20 cellular contexts compared by ENCODE assay signal in the genomic region with DNA sequence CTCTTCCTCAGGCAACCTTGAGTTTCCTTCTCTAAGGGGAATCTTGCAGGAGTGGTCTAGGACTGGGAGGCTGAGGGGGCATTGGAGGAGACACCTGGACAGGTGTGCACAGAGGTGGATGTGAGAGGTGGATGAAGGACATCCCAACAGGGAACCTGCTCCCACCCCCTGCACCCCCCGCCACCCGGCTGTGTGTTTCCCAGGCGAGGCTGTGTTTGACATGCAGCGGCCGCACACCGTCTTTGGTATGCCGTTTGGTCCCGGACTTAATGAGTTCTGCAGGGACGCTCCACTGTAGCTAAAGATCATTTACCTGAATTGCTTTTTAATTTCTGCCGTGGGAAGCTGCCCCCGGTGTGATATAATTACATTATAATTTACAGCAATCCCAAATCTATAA.
DNase-seq lines count a peak whose midpoint lies in the region; ATAC-seq and TF ChIP-seq lines count a peak whose summit lies in the region.
"Had no signal": no experiment of that assay in that cellular context is flagged by ENCODE, and none has a peak within 500 bp of the region (broad histone marks: within the 10 kb centered on the region; RNA-seq: fewer than 3 reads in every experiment).

No MANE protein-coding gene starts in this region.

- TF ChIP-seq CTCF in GM23338 (conservative IDR thresholded peaks at IDR 0.05; ENCODE audit: low read depth in 2 of 2), result no peak
- no peak for TF ChIP-seq CTCF in HFFc6 (IDR thresholded peaks at IDR 0.05)
- TF ChIP-seq CTCF in lower lobe of right lung (IDR thresholded peaks at IDR 0.05), result no peak

- peaks cover 58% of the 10 kb centered on the region for H3K4me1 ChIP-seq in GM23338 (ENCODE audit: insufficient read depth)
- H3K4me1 ChIP-seq in lower lobe of right lung, result no peaks in the 10 kb centered on the region
- no peaks in the 10 kb centered on the region for H3K4me1 ChIP-seq in aorta (ENCODE audit: control insufficient read depth in 1 of 2, insufficient read depth in 2 of 2, low read length in 2 of 2)

- H3K4me3 Mint-ChIP-seq in GM23338, result no peak overlapping the region
- H3K4me3 Mint-ChIP-seq in HFFc6, result no peak overlapping the region; the same call in 1 of the 2 replicates
- H3K4me3 Mint-ChIP-seq: CD4-positive, CD25-positive, alpha-beta regulatory T cell; CD8-positive, alpha-beta memory T cell; H9 had no signal

- H3K27ac ChIP-seq in GM23338 (ENCODE audit: low read depth), result 0 out of 2 replicates have a peak overlapping the region, but pooled peaks have one; percentile 50
- no peak overlapping the region for H3K27ac ChIP-seq in lower lobe of right lung
- H3K27ac ChIP-seq in aorta (ENCODE audit: low read depth in 1 of 2, low read length in 2 of 2), result no peak overlapping the region
- H3K27ac ChIP-seq: HL-60 had no signal

- peaks cover 77% of the 10 kb centered on the region for H3K79me2 ChIP-seq in GM23338 (replicated peaks; ENCODE audit: insufficient read depth)

- no peak overlapping the region for H2AFZ ChIP-seq in GM23338

- WGBS in aorta, 2 donors, result 97% methylated on average over 11 of the region's 11 CpGs

- intact Hi-C loops in lower lobe of right lung (cut with DNase I), result no loop called here
- intact Hi-C loops in aorta (cut with DNase I), result no loop called here

- H3K27ac Mint-ChIP-seq in GM23338, result no peak overlapping the region
- 0 out of 2 replicates have a peak overlapping the region, but pooled peaks have one; percentile 31 for H3K27ac Mint-ChIP-seq in HFFc6
- H3K27ac Mint-ChIP-seq: CD4-positive, CD25-positive, alpha-beta regulatory T cell; CD8-positive, alpha-beta memory T cell; IgD-negative memory B cell had no signal

- H3F3A ChIP-seq in GM23338 (replicated peaks; ENCODE audit: low read depth), result peaks cover 3% of the 10 kb centered on the region; the same call in 1 of the 2 replicates

- H3K9me2 ChIP-seq in GM23338 (ENCODE audit: insufficient read depth), result no peaks in the 10 kb centered on the region

- H3K36me3 ChIP-seq in GM23338 (ENCODE audit: insufficient read depth), result no peaks in the 10 kb centered on the region
- no peaks in the 10 kb centered on the region for H3K36me3 ChIP-seq in lower lobe of right lung
- no peaks in the 10 kb centered on the region for H3K36me3 ChIP-seq in aorta (ENCODE audit: control insufficient read depth in 1 of 2, insufficient read depth in 2 of 2, low read length in 1 of 2)
- H3K36me3 ChIP-seq: BE2C had no signal

- no peaks in the 10 kb centered on the region for H3K9me3 Mint-ChIP-seq in GM23338
- H3K9me3 Mint-ChIP-seq in HFFc6, result no peaks in the 10 kb centered on the region
- H3K9me3 Mint-ChIP-seq: CD4-positive, CD25-positive, alpha-beta regulatory T cell; CD8-positive, alpha-beta memory T cell; H9; IgD-negative memory B cell had no signal

- H3K36me3 Mint-ChIP-seq in GM23338 (ENCODE audit: low read depth) (peaks cover 3% of the 10 kb centered on the region; the same call in 1 of the 3 replicates), HFFc6 (ENCODE audit: low read depth) (peaks cover 9% of the 10 kb centered on the region; the same call in 1 of the 2 replicates)
- H3K36me3 Mint-ChIP-seq: CD4-positive, CD25-positive, alpha-beta regulatory T cell; CD8-positive, alpha-beta memory T cell; IgD-negative memory B cell had no signal

- no peak for ATAC-seq in GM23338
- no peak for ATAC-seq in lower lobe of right lung
- no peak for ATAC-seq in aorta (ENCODE audit: low FRiP score)
- ATAC-seq in HG02840 (IDR thresholded peaks at IDR 0.05; ENCODE audit: low FRiP score, unreplicated experiment), result no peak
- ATAC-seq: GM12878 had no signal

- peaks cover 28% of the 10 kb centered on the region for H4K20me1 ChIP-seq in GM23338 (replicated peaks; ENCODE audit: insufficient read depth)

- H3K27me3 ChIP-seq in GM23338 (ENCODE audit: insufficient read depth), result no peaks in the 10 kb centered on the region
- H3K27me3 ChIP-seq in lower lobe of right lung (ENCODE audit: low read depth), result peaks cover 11% of the 10 kb centered on the region
- no peaks in the 10 kb centered on the region for H3K27me3 ChIP-seq in aorta (ENCODE audit: control insufficient read depth in 1 of 2, insufficient read depth in 2 of 2, low read length in 1 of 2)
- H3K27me3 ChIP-seq: BE2C had no signal

- H3K4me2 ChIP-seq in GM23338, result 0 out of 2 replicates have a peak overlapping the region, but pooled peaks have one; percentile 32

- no peak overlapping the region for H3K4me3 ChIP-seq in GM23338
- H3K4me3 ChIP-seq in lower lobe of right lung, result no peak overlapping the region
- H3K4me3 ChIP-seq in aorta (ENCODE audit: low read length in 2 of 2), result no peak overlapping the region
- H3K4me3 ChIP-seq: GM12878 had no signal

- no peak for DNase-seq in GM23338 (ENCODE audit: low spot score)
- DNase-seq in HFFc6, result no peak
- DNase-seq in lower lobe of right lung, result peak; percentile 30
- peak; percentile 45 to 62 for DNase-seq in aorta
- no peak for DNase-seq in SHP77 (lab: John Stamatoyannopoulos, UW)
- DNase-seq: ACHN; BE2C; C1 segment of cervical spinal cord; CD4-positive, CD25-positive, alpha-beta regulatory T cell; CD8-positive, alpha-beta memory T cell; COR-L47; DMS 273 treated with DMSO at 0.1 percent for 48 hours; DMS53; DND-41; EL; H9 had no signal

- peaks cover 85% of the 10 kb centered on the region for H3K4me1 Mint-ChIP-seq in GM23338
- peaks cover 72% of the 10 kb centered on the region for H3K4me1 Mint-ChIP-seq in HFFc6 (ENCODE audit: low read depth)
- H3K4me1 Mint-ChIP-seq: CD4-positive, CD25-positive, alpha-beta regulatory T cell; CD8-positive, alpha-beta memory T cell; IgD-negative memory B cell had no signal

- H3K27me3 Mint-ChIP-seq in GM23338 (ENCODE audit: insufficient read depth, low read depth, poor library complexity) (peaks cover 3% of the 10 kb centered on the region), HFFc6 (ENCODE audit: insufficient read depth) (peaks cover 4% of the 10 kb centered on the region; the same call in 1 of the 2 replicates)
- H3K27me3 Mint-ChIP-seq: CD4-positive, CD25-positive, alpha-beta regulatory T cell; IgD-negative memory B cell had no signal

- no peaks in the 10 kb centered on the region for H3K9me3 ChIP-seq in lower lobe of right lung
- H3K9me3 ChIP-seq in aorta (ENCODE audit: control insufficient read depth, low read length), result no peaks in the 10 kb centered on the region
- H3K9me3 ChIP-seq: BE2C had no signal

TF ChIP-seq in GM23338, 12 proteins besides CTCF, POLR2A, EP300 and RAD21 (continues in another document):
- TF ChIP-seq ETS1 (IDR thresholded peaks at IDR 0.05), result no peak
- no peak for TF ChIP-seq EZH2 (IDR thresholded peaks at IDR 0.05; ENCODE audit: low read depth, unreplicated experiment)
- TF ChIP-seq STAT1 (IDR thresholded peaks at IDR 0.05; ENCODE audit: unreplicated experiment), result no peak

Comparison
In these comparisons a context has a peak if more than half of its experiments do, and no peak if none do; other contexts are left out.
1. DNase-seq: peak in lower lobe of right lung (single experiment) and aorta (2 of 2); none in GM23338 (single experiment), HFFc6 (single experiment) and SHP77 (0 of 2).